In the genomic region with DNA sequence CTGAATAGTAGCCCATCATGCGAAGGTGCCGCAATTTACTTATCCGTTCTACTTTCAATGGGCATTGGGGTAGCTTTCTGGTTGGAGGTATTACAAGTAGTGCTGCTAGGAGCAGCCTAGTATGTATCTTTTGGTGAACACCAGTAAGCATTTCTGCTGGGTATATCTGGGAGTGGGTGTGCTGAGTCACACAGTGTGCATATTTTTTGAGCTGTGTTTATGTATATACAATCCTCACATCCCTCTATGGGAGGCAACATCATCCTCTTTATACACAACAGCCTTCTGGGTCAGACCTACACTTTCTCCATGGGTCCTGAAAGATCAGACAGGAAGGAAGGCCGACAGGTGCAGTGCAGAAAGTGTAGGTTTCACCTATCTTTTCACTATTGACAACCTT, we compare ENCODE assay signal across 1 cellular context.
TF ChIP-seq lines count a peak whose summit lies in the region.

No MANE protein-coding gene starts in this region.

TF ChIP-seq in IMR-90, 13 proteins besides CTCF, POLR2A, EP300 and RAD21:
- TF ChIP-seq RCOR1 (IDR thresholded peaks at IDR 0.05; ENCODE audit: insufficient replicate concordance, low read length) (peak; percentile 60), RFX5 (IDR thresholded peaks at IDR 0.05; ENCODE audit: low read depth, low read length) (no peak), MXI1 (IDR thresholded peaks at IDR 0.05; ENCODE audit: borderline replicate concordance, low read depth, low read length) (no peak), MAFK (IDR thresholded peaks at IDR 0.05; ENCODE audit: low read depth, low read length) (peak; percentile 70), MAZ (IDR thresholded peaks at IDR 0.05; ENCODE audit: borderline replicate concordance, low read depth, low read length) (no peak), SMC3 (IDR thresholded peaks at IDR 0.05; ENCODE audit: low read depth, low read length) (no peak), NFE2L2 (IDR thresholded peaks at IDR 0.05; ENCODE audit: low read depth, low read length) (peak; percentile 82), CHD1 (IDR thresholded peaks at IDR 0.05; ENCODE audit: low read depth, low read length) (no peak), CEBPB (IDR thresholded peaks at IDR 0.05; ENCODE audit: low read depth, low read length) (no peak), BHLHE40 (IDR thresholded peaks at IDR 0.05; ENCODE audit: low read depth, low read length) (peak; percentile 12; the same call in 1 of the 2 replicates), FOS (IDR thresholded peaks at IDR 0.05; ENCODE audit: low read depth, low read length) (peak; percentile 88)
- TF ChIP-seq, protein P1, sequence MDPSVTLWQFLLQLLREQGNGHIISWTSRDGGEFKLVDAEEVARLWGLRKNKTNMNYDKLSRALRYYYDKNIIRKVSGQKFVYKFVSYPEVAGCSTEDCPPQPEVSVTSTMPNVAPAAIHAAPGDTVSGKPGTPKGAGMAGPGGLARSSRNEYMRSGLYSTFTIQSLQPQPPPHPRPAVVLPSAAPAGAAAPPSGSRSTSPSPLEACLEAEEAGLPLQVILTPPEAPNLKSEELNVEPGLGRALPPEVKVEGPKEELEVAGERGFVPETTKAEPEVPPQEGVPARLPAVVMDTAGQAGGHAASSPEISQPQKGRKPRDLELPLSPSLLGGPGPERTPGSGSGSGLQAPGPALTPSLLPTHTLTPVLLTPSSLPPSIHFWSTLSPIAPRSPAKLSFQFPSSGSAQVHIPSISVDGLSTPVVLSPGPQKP (IDR thresholded peaks at IDR 0.05; ENCODE audit: borderline replicate concordance, low read depth, low read length) = no peak
- TF ChIP-seq, protein P2, sequence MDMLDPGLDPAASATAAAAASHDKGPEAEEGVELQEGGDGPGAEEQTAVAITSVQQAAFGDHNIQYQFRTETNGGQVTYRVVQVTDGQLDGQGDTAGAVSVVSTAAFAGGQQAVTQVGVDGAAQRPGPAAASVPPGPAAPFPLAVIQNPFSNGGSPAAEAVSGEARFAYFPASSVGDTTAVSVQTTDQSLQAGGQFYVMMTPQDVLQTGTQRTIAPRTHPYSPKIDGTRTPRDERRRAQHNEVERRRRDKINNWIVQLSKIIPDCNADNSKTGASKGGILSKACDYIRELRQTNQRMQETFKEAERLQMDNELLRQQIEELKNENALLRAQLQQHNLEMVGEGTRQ (IDR thresholded peaks at IDR 0.05; ENCODE audit: low read depth, low read length) = no peak
